9 cellular contexts compared by ENCODE assay signal in genomic region chr11:83827940-83828554, GRCh38.
DNase-seq lines count a peak whose midpoint lies in the region; ATAC-seq and TF ChIP-seq lines count a peak whose summit lies in the region.
"Had no signal": no experiment of that assay in that cellular context is flagged by ENCODE, and none has a peak within 500 bp of the region (broad histone marks: within the 10 kb centered on the region; RNA-seq: fewer than 3 reads in every experiment).

No MANE protein-coding gene starts in this region.

- peak; percentile 64 for TF ChIP-seq CTCF in AG09319 (IDR thresholded peaks at IDR 0.05; ENCODE audit: low read depth, low read length)
- TF ChIP-seq CTCF in MCF 10A (IDR thresholded peaks at IDR 0.05; ENCODE audit: unreplicated experiment): peak; percentile 48

- H3K27me3 Mint-ChIP-seq in MCF 10A (ENCODE audit: insufficient read depth, unreplicated experiment): peaks cover 47% of the 10 kb centered on the region
- H3K27me3 Mint-ChIP-seq in memory B cell: peaks cover 13% of the 10 kb centered on the region
- peaks cover 10 to 11% of the 10 kb centered on the region in 2 donors for H3K27me3 Mint-ChIP-seq in effector memory CD8-positive, alpha-beta T cell

- H3K27ac Mint-ChIP-seq in MCF 10A (ENCODE audit: low read depth, unreplicated experiment): no peak overlapping the region
- H3K27ac Mint-ChIP-seq in memory B cell: no peak overlapping the region
- no peak overlapping the region for H3K27ac Mint-ChIP-seq in effector memory CD8-positive, alpha-beta T cell

- ATAC-seq in GM18858 (IDR thresholded peaks at IDR 0.05; ENCODE audit: unreplicated experiment) (peak; percentile 79), HG03039 (IDR thresholded peaks at IDR 0.05; ENCODE audit: unreplicated experiment) (peak; percentile 79), memory B cell (ENCODE audit: low read depth) (peak; percentile 61)
- ATAC-seq in effector memory CD8-positive, alpha-beta T cell (replicated peaks): no peak

- no peak for DNase-seq in AG09319 (ENCODE audit: extremely low read depth, low read depth)
- peak; percentile 30 for DNase-seq in NCI-H460 (ENCODE audit: extremely low read depth, low read depth)
- peak; percentile 27 for DNase-seq in MCF 10A (ENCODE audit: unreplicated experiment)
- DNase-seq in memory B cell (ENCODE audit: low spot score in 2 of 2): no peak
- no peak for DNase-seq in HPDE6-E6E7 (ENCODE audit: extremely low spot score)
- DNase-seq in effector memory CD8-positive, alpha-beta T cell: no peak
- DNase-seq: left cardiac atrium had no signal

- H3K9me3 Mint-ChIP-seq in MCF 10A (ENCODE audit: unreplicated experiment) (no peaks in the 10 kb centered on the region), memory B cell (no peaks in the 10 kb centered on the region)
- H3K9me3 Mint-ChIP-seq in effector memory CD8-positive, alpha-beta T cell: no peaks in the 10 kb centered on the region

- H3K36me3 Mint-ChIP-seq in MCF 10A (ENCODE audit: insufficient read depth, unreplicated experiment) (no peaks in the 10 kb centered on the region), memory B cell (no peaks in the 10 kb centered on the region)
- no peaks in the 10 kb centered on the region for H3K36me3 Mint-ChIP-seq in effector memory CD8-positive, alpha-beta T cell (ENCODE audit: insufficient read depth)

- no peaks in the 10 kb centered on the region for H3K4me1 Mint-ChIP-seq in MCF 10A (ENCODE audit: insufficient read depth, unreplicated experiment)
- H3K4me1 Mint-ChIP-seq in memory B cell: peaks cover 3% of the 10 kb centered on the region
- no peaks in the 10 kb centered on the region for H3K4me1 Mint-ChIP-seq in effector memory CD8-positive, alpha-beta T cell (ENCODE audit: low read depth in 2 of 2)

- intact Hi-C loops in MCF 10A (cut with micrococcal nuclease): no loop called here

- POLR2A ChIA-PET in MCF 10A (lab: Yijun Ruan, JAX): interaction anchor here (0.6 kb wide), 1 partner anchor 744 kb away, joined by 5 read pairs; no protein-coding TSS in a partner anchor

- no TSS peak for BruUV-seq in MCF 10A (replicated peaks; lab: Mats Ljungman, UMichigan)

- CTCF ChIA-PET in MCF 10A (lab: Yijun Ruan, JAX): interaction anchor here (0.5 to 12.1 kb wide), 30 partner anchors 10 to 1118 kb away, joined by 3 to 129 read pairs (median 4); no protein-coding TSS in a partner anchor

- H3K4me3 Mint-ChIP-seq in MCF 10A (ENCODE audit: unreplicated experiment): no peak overlapping the region
- H3K4me3 Mint-ChIP-seq in memory B cell: no peak overlapping the region
- no peak overlapping the region for H3K4me3 Mint-ChIP-seq in effector memory CD8-positive, alpha-beta T cell

Comparison
In these comparisons a context has a peak if more than half of its experiments do, and no peak if none do; other contexts are left out.
1. DNase-seq: peak in NCI-H460 (single experiment) and MCF 10A (single experiment); none in AG09319 (single experiment), memory B cell (0 of 2), HPDE6-E6E7 (single experiment) and effector memory CD8-positive, alpha-beta T cell (0 of 3).